Comparison of ENCODE assay signal across 21 cellular contexts in the genomic region with DNA sequence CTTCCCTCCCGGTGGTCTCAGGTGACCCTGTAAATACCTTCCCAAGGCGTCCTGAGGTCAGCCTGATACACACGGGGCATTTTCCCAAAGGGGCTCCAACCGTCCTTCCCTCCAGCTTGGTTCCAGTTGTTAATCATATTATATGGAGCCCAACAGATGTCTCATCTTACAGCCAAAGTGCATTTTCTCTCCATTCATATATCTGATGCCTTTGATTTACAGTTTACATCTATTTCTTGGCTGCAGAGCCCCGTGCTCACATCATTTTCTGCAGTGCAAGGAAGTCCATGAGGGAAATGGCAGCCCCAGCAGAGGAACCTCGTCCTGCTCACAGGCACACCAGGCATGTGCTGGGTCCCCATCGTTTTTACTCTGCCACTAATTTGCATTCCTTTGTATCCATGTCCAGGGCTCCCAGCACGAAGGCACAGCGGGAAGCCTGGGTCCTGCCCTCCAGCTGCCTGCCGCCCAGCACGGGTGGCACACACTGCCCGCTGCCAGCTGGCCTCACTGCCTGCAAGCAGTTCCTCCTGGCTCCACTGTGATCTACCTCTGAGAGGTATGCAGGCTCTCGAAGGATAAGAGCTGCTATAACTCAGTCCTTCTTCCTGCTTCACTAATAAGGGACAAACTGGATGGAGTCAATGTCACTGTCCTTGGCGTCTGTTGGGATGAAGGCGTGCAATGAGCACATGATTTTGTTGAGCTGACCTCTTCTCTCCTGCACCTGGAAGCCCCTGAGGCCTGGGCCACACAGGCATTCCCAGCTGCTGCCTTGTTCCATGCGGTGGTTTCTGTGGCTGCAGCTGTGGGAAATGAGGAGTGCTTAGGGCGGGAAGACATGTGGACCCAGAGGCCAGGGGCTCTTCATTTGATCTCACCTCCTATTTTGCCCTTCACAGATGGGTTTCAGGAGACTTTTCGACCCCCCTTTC.
A peak's percentile ranks its signal among the peaks of the same experiment; 100 is the strongest.
DNase-seq lines count a peak whose midpoint lies in the region; ATAC-seq and TF ChIP-seq lines count a peak whose summit lies in the region.
"Had no signal": no experiment of that assay in that cellular context is flagged by ENCODE, and none has a peak within 500 bp of the region (broad histone marks: within the 10 kb centered on the region; RNA-seq: fewer than 3 reads in every experiment).

No MANE protein-coding gene starts in this region.

- H3K36me3 ChIP-seq in SJCRH30, result no peaks in the 10 kb centered on the region
- H3K36me3 ChIP-seq in esophagus muscularis mucosa, result no peaks in the 10 kb centered on the region
- H3K36me3 ChIP-seq in lung (ENCODE audit: control insufficient read depth in 2 of 2, insufficient read depth in 2 of 2, low read length in 2 of 2), result no peaks in the 10 kb centered on the region
- H3K36me3 ChIP-seq: BLaER1 had no signal

- intact Hi-C loops in esophagus muscularis mucosa (cut with DNase I), result no loop called here

- TF ChIP-seq CTCF in esophagus muscularis mucosa (IDR thresholded peaks at IDR 0.05), result no peak
- no peak for TF ChIP-seq CTCF in lung (IDR thresholded peaks at IDR 0.05; ENCODE audit: control extremely low read depth, extremely low read depth)

- H3K9me3 ChIP-seq in SJCRH30 (replicated peaks), result no peaks in the 10 kb centered on the region
- H3K9me3 ChIP-seq in esophagus muscularis mucosa, result no peaks in the 10 kb centered on the region
- H3K9me3 ChIP-seq in lung (ENCODE audit: control insufficient read depth in 2 of 2, insufficient read depth in 1 of 2, low read length in 1 of 2), result peaks cover 0 to 12% of the 10 kb centered on the region in 2 donors
- H3K9me3 ChIP-seq: BLaER1 had no signal

- H3K4me3 ChIP-seq in SJCRH30 (no peak overlapping the region), esophagus muscularis mucosa (no peak overlapping the region), lung (no peak overlapping the region)
- H3K4me3 ChIP-seq: BLaER1, K562 had no signal

- no peak overlapping the region for H3K4me3 Mint-ChIP-seq in stimulated activated memory B cell treated with anti-CD40 and anti-IgM and Interleukin-4, amounts not matched to agents 10 μg/mL and 1 μg/mL and 100 μg/mL, for 72 hours
- H3K4me3 Mint-ChIP-seq: CD4-positive, CD25-positive, alpha-beta regulatory T cell had no signal

- 75% methylated on average over 15 of the region's 18 CpGs for WGBS in esophagus muscularis mucosa
- 71 to 82% methylated on average over 18 of the region's 18 CpGs for WGBS in lung, 2 donors

- no peak for TF ChIP-seq POLR2A in esophagus muscularis mucosa (IDR thresholded peaks at IDR 0.05; ENCODE audit: low read depth)

- ATAC-seq in lung (ENCODE audit: insufficient read depth, low FRiP score) (no peak), GM21737 (IDR thresholded peaks at IDR 0.05; ENCODE audit: unreplicated experiment) (no peak), HG03135 (IDR thresholded peaks at IDR 0.05; ENCODE audit: unreplicated experiment) (no peak)
- ATAC-seq in stimulated activated memory B cell treated with anti-CD40 and anti-IgM and Interleukin-4, amounts not matched to agents 10 μg/mL and 1 μg/mL and 100 μg/mL, for 72 hours, result peak; percentile 17
- ATAC-seq: K562, Panc1 had no signal

- peaks cover 8% of the 10 kb centered on the region for H3K9me3 Mint-ChIP-seq in stimulated activated memory B cell treated with anti-CD40 and anti-IgM and Interleukin-4, amounts not matched to agents 10 μg/mL and 1 μg/mL and 100 μg/mL, for 72 hours

- no peaks in the 10 kb centered on the region for H3K27me3 ChIP-seq in SJCRH30
- no peaks in the 10 kb centered on the region for H3K27me3 ChIP-seq in esophagus muscularis mucosa
- H3K27me3 ChIP-seq in lung (ENCODE audit: control insufficient read depth, insufficient read depth), result no peaks in the 10 kb centered on the region
- H3K27me3 ChIP-seq: BLaER1 had no signal

- H3K4me1 ChIP-seq in SJCRH30, result peaks cover 11% of the 10 kb centered on the region; the same call in 1 of the 2 replicates
- no peaks in the 10 kb centered on the region for H3K4me1 ChIP-seq in esophagus muscularis mucosa
- H3K4me1 ChIP-seq in lung (ENCODE audit: control insufficient read depth in 2 of 2, insufficient read depth in 2 of 2, low read length in 2 of 2), result no peaks in the 10 kb centered on the region
- H3K4me1 ChIP-seq: BLaER1 had no signal

- no peak overlapping the region for H3K27ac Mint-ChIP-seq in stimulated activated memory B cell treated with anti-CD40 and anti-IgM and Interleukin-4, amounts not matched to agents 10 μg/mL and 1 μg/mL and 100 μg/mL, for 72 hours
- H3K27ac Mint-ChIP-seq: CD4-positive, CD25-positive, alpha-beta regulatory T cell had no signal

- no peak for TF ChIP-seq EP300 in esophagus muscularis mucosa (IDR thresholded peaks at IDR 0.05)

- no peaks in the 10 kb centered on the region for H3K4me1 Mint-ChIP-seq in stimulated activated memory B cell treated with anti-CD40 and anti-IgM and Interleukin-4, amounts not matched to agents 10 μg/mL and 1 μg/mL and 100 μg/mL, for 72 hours
- H3K4me1 Mint-ChIP-seq: CD4-positive, CD25-positive, alpha-beta regulatory T cell had no signal

- H3K36me3 Mint-ChIP-seq in stimulated activated memory B cell treated with anti-CD40 and anti-IgM and Interleukin-4, amounts not matched to agents 10 μg/mL and 1 μg/mL and 100 μg/mL, for 72 hours, result no peaks in the 10 kb centered on the region
- H3K36me3 Mint-ChIP-seq: CD4-positive, CD25-positive, alpha-beta regulatory T cell had no signal

- no peaks in the 10 kb centered on the region for H3K27me3 Mint-ChIP-seq in stimulated activated memory B cell treated with anti-CD40 and anti-IgM and Interleukin-4, amounts not matched to agents 10 μg/mL and 1 μg/mL and 100 μg/mL, for 72 hours

- H3K27ac ChIP-seq in SJCRH30, result peak overlapping the region; percentile 88
- no peak overlapping the region for H3K27ac ChIP-seq in esophagus muscularis mucosa (replicated peaks in 1 of 4)
- no peak overlapping the region for H3K27ac ChIP-seq in lung (ENCODE audit: low read depth in 1 of 2, low read length in 1 of 2)
- H3K27ac ChIP-seq: BLaER1, RWPE1 had no signal

- peak; percentile 66 to 68 for DNase-seq in SJCRH30
- DNase-seq in esophagus muscularis mucosa (ENCODE audit: extremely low spot score), result peak; percentile 82
- peak; percentile 26 for DNase-seq in lung (ENCODE audit: low spot score)
- no peak for DNase-seq in NOMO-1 (lab: John Stamatoyannopoulos, UW; ENCODE audit: unreplicated experiment in 2 of 2)
- DNase-seq: CD4-positive, CD25-positive, alpha-beta regulatory T cell; GF-D8; Kasumi-1; NCI-H1105; NCI-H1436 treated with DMSO at 0.1 percent for 48 hours; NCI-H1930; NCI-H446 treated with DMSO at 0.1 percent for 48 hours; NCI-H526; NCI-H82; SHP77 had no signal

Comparison
In these comparisons a context has a peak if more than half of its experiments do, and no peak if none do; other contexts are left out.
1. DNase-seq: peak in SJCRH30 (2 of 2), esophagus muscularis mucosa (single experiment) and lung (single experiment); none in NOMO-1 (0 of 2).